Comparison of ENCODE assay signal across 30 cellular contexts in the genomic region with DNA sequence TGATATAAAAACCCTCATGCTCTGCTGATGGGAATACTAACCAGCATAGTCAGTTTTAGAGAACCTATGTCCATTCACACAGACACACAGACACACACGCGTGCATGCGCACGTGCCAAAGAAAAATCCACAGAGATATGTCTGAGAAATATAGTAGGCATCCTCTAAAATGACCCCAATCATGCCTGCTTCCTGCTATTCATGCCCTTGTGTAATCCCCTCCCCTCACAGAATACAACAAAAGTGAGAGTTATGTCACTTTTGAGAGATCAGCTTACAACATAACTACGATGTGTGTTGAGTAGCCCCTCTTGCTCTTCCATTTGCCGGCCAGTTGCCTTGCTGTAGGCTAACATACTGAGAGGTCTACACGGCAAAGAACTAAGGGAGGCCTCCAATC.
"Had no signal": no experiment of that assay in that cellular context is flagged by ENCODE, and none has a peak within 500 bp of the region (broad histone marks: within the 10 kb centered on the region; RNA-seq: fewer than 3 reads in every experiment).

No MANE protein-coding gene starts in this region.

- H3K4me3 Mint-ChIP-seq: activated B cell treated with CpG ODN at 0.5 μM for 24 hours; activated CD8-positive, alpha-beta T cell treated with anti-CD3 and anti-CD28 coated beads for 36 hours; activated naive CD8-positive, alpha-beta T cell; activated T-cell treated with anti-CD3 and anti-CD28 coated beads, Interleukin-2, amount 50 U/mL, for 4 hours; activated T-helper 17 cell treated with anti-CD3 and anti-CD28 coated beads, Interleukin-2, amount 50 U/mL, for 72 hours; central memory CD8-positive, alpha-beta T cell; dendritic cell treated with granulocyte-macrophage colony-stimulating factor and Interleukin-4, amounts not matched to agents 40 ng/mL and 50 ng/mL, for 4 days; T-helper 17 cell; T-helper 2 cell treated with Interferon-gamma antibody and Interleukin-4, amounts not matched to agents 5 μg/mL and 100 μg/mL, for 36 hours had no signal

- H3K36me3 ChIP-seq: brain microvascular endothelial cell, esophagus squamous epithelium, gastroesophageal sphincter, heart right ventricle, WERI-Rb-1 had no signal

- H3K27ac Mint-ChIP-seq: activated B cell treated with CpG ODN at 0.5 μM for 24 hours; activated CD8-positive, alpha-beta T cell treated with anti-CD3 and anti-CD28 coated beads for 36 hours; activated naive CD8-positive, alpha-beta T cell; activated T-helper 17 cell treated with anti-CD3 and anti-CD28 coated beads, Interleukin-2, amount 50 U/mL, for 72 hours; dendritic cell treated with granulocyte-macrophage colony-stimulating factor and Interleukin-4, amounts not matched to agents 40 ng/mL and 50 ng/mL, for 4 days; T-helper 17 cell; T-helper 2 cell treated with Interferon-gamma antibody and Interleukin-4, amounts not matched to agents 5 μg/mL and 100 μg/mL, for 36 hours had no signal

- DNase-seq: activated B cell treated with CpG ODN at 0.5 μM for 24 hours; activated CD4-positive, alpha-beta T cell treated with anti-CD3 and anti-CD28 coated beads for 48 hours; activated CD4-positive, alpha-beta T cell treated with anti-CD3 and anti-CD28 coated beads, Interleukin-2, amount 50 U/mL, for 1 hour; activated CD4-positive, alpha-beta T cell treated with anti-CD3 and anti-CD28 coated beads, Interleukin-2, amount 50 U/mL, for 48 hours; activated CD8-positive, alpha-beta memory T cell treated with anti-CD3 and anti-CD28 coated beads for 24 hours; activated CD8-positive, alpha-beta T cell treated with anti-CD3 and anti-CD28 coated beads for 36 hours; activated effector memory CD4-positive, alpha-beta T cell treated with Interleukin-2 at 50 U/mL for 16 hours; activated gamma-delta T cell treated with Interleukin-2 at 50 U/mL for 16 hours; activated naive CD4-positive, alpha-beta T cell treated with anti-CD3 and anti-CD28 coated beads, Interleukin-2, amount 50 U/mL, for 16 hours; activated naive CD4-positive, alpha-beta T cell treated with Interleukin-2 at 50 U/mL for 16 hours; activated T-cell treated with anti-CD3 and anti-CD28 coated beads, Interleukin-2, amount 50 U/mL, for 4 hours; amniotic stem cell; anterior cingulate cortex; brain microvascular endothelial cell; effector CD8-positive, alpha-beta T cell; esophagus squamous epithelium; foreskin melanocyte; heart right ventricle; T-helper 17 cell; T1000; WERI-Rb-1 had no signal

- H3K27me3 Mint-ChIP-seq: activated B cell treated with CpG ODN at 0.5 μM for 24 hours; activated CD8-positive, alpha-beta T cell treated with anti-CD3 and anti-CD28 coated beads for 36 hours; activated naive CD8-positive, alpha-beta T cell; activated T-helper 17 cell treated with anti-CD3 and anti-CD28 coated beads, Interleukin-2, amount 50 U/mL, for 72 hours; central memory CD8-positive, alpha-beta T cell; dendritic cell treated with granulocyte-macrophage colony-stimulating factor and Interleukin-4, amounts not matched to agents 40 ng/mL and 50 ng/mL, for 4 days; T-helper 17 cell had no signal

- H3K4me1 Mint-ChIP-seq: activated B cell treated with CpG ODN at 0.5 μM for 24 hours had no signal

- H3K4me3 ChIP-seq: coronary artery, esophagus squamous epithelium, gastroesophageal sphincter, heart right ventricle had no signal

- H3K9me3 Mint-ChIP-seq: activated B cell treated with CpG ODN at 0.5 μM for 24 hours; activated CD8-positive, alpha-beta T cell treated with anti-CD3 and anti-CD28 coated beads for 36 hours; activated T-cell treated with anti-CD3 and anti-CD28 coated beads, Interleukin-2, amount 50 U/mL, for 4 hours; activated T-helper 17 cell treated with anti-CD3 and anti-CD28 coated beads, Interleukin-2, amount 50 U/mL, for 72 hours; central memory CD8-positive, alpha-beta T cell; dendritic cell treated with granulocyte-macrophage colony-stimulating factor and Interleukin-4, amounts not matched to agents 40 ng/mL and 50 ng/mL, for 4 days; T-helper 2 cell treated with Interferon-gamma antibody and Interleukin-4, amounts not matched to agents 5 μg/mL and 100 μg/mL, for 36 hours had no signal

- H3K27me3 ChIP-seq: brain microvascular endothelial cell, esophagus squamous epithelium, gastroesophageal sphincter, heart right ventricle had no signal

- H3K9me3 ChIP-seq: esophagus squamous epithelium, gastroesophageal sphincter, heart right ventricle had no signal

- H3K27ac ChIP-seq: brain microvascular endothelial cell, coronary artery, epithelial cell of prostate, esophagus squamous epithelium, gastroesophageal sphincter, heart right ventricle, WERI-Rb-1 had no signal

- ATAC-seq: activated CD4-positive, CD25-positive, alpha-beta regulatory T cell treated with anti-CD3 and anti-CD28 coated beads, Interleukin-2, amount 50 U/mL, for 24 hours; activated CD8-positive, alpha-beta T cell treated with anti-CD3 and anti-CD28 coated beads for 36 hours; activated T-cell treated with anti-CD3 and anti-CD28 coated beads, Interleukin-2, amount 50 U/mL, for 4 hours; activated T-helper 17 cell treated with anti-CD3 and anti-CD28 coated beads, Interleukin-2, amount 50 U/mL, for 72 hours; gastroesophageal sphincter; heart right ventricle; T-helper 17 cell had no signal
